In genomic region chr3:33032937-33033336, GRCh38 we compare ENCODE assay signal across 30 cellular contexts.
DNase-seq lines count a peak whose midpoint lies in the region; ATAC-seq and TF ChIP-seq lines count a peak whose summit lies in the region.
"Had no signal": no experiment of that assay in that cellular context is flagged by ENCODE, and none has a peak within 500 bp of the region (broad histone marks: within the 10 kb centered on the region; RNA-seq: fewer than 3 reads in every experiment).

No MANE protein-coding gene starts in this region.

- no peaks in the 10 kb centered on the region for H3K27me3 ChIP-seq in PC-9 (ENCODE audit: insufficient read depth, low read depth)
- H3K27me3 ChIP-seq: BE2C, brain microvascular endothelial cell, stomach, tibial nerve had no signal

- peak overlapping the region; percentile 48; the same call in 1 of the 2 replicates for H3K4me2 ChIP-seq in PC-9

- H3K9me3 ChIP-seq in PC-9 (ENCODE audit: insufficient read depth, low read depth): no peaks in the 10 kb centered on the region
- H3K9me3 ChIP-seq: BE2C, lower lobe of right lung, mucosa of descending colon, stomach, tibial nerve had no signal

- no peak overlapping the region for H3K4me3 ChIP-seq in PC-9
- H3K4me3 ChIP-seq in epithelial cell of esophagus (ENCODE audit: low read length): no peak overlapping the region
- H3K4me3 ChIP-seq: GM12878, lower lobe of right lung, mucosa of descending colon, stomach, tibial nerve had no signal

- H3K27ac Mint-ChIP-seq in activated CD8-positive, alpha-beta memory T cell treated with anti-CD3 and anti-CD28 coated beads, Interleukin-2, amount 10 ng/mL, durations not matched to agents 7 days and 5 days: no peak overlapping the region
- H3K27ac Mint-ChIP-seq: activated naive CD4-positive, alpha-beta T cell treated with anti-CD3 and anti-CD28 coated beads for 36 hours; nephron had no signal

- no peaks in the 10 kb centered on the region for H4K20me1 ChIP-seq in PC-9 (ENCODE audit: insufficient read depth)

- no TSS peak for BruUV-seq in PC-9 (replicated peaks; lab: Mats Ljungman, UMichigan)

- POLR2A ChIA-PET in PC-9 (lab: Charles Lee; ENCODE audit: unreplicated experiment): no interaction called here

- no peak overlapping the region for H3K4me3 Mint-ChIP-seq in activated CD8-positive, alpha-beta memory T cell treated with anti-CD3 and anti-CD28 coated beads, Interleukin-2, amount 10 ng/mL, durations not matched to agents 7 days and 5 days
- H3K4me3 Mint-ChIP-seq: activated naive CD4-positive, alpha-beta T cell treated with anti-CD3 and anti-CD28 coated beads for 36 hours; nephron had no signal

- intact Hi-C loops in PC-9 (cut with micrococcal nuclease; ENCODE audit: unreplicated experiment): no loop called here

- peaks cover 19% of the 10 kb centered on the region for H3K4me1 ChIP-seq in PC-9 (replicated peaks; ENCODE audit: insufficient read depth)
- H3K4me1 ChIP-seq: BE2C, stomach, tibial nerve had no signal

- DNase-seq in A172 (ENCODE audit: low spot score) (peak; percentile 19), ELR (ENCODE audit: low read depth) (peak; percentile 89), PC-9 (peak; percentile 32 to 84), epithelial cell of esophagus (ENCODE audit: low read depth) (peak; percentile 95), DMS79 (lab: John Stamatoyannopoulos, UW) (no peak), mesenteric fat pad (ENCODE audit: low spot score) (no peak)
- no peak for DNase-seq in activated CD8-positive, alpha-beta memory T cell treated with anti-CD3 and anti-CD28 coated beads, Interleukin-2, amount 10 ng/mL, durations not matched to agents 7 days and 5 days
- DNase-seq: activated naive CD4-positive, alpha-beta T cell treated with anti-CD3 and anti-CD28 coated beads for 36 hours; amniotic stem cell; BE2C; brain microvascular endothelial cell; DMS79 treated with DMSO at 0.1 percent for 48 hours; glutamatergic neuron; GOT3; kidney; lower lobe of right lung; MM.1S; mucosa of descending colon; NCI-H1417 treated with DMSO at 0.1 percent for 48 hours; NCI-H2081 treated with DMSO at 0.1 percent for 48 hours; NCI-H82; stimulated activated CD4-positive, alpha-beta T cell treated with anti-CD3 and anti-CD28 coated beads, Interleukin-1b, Interleukin-23, amount 100 ng/mL, for 48 hours; stimulated activated CD8-positive, alpha-beta memory T cell treated with anti-CD3 and anti-CD28 coated beads, Interleukin-4, amount 100 ng/mL, for 48 hours; stomach had no signal

- TF ChIP-seq CTCF in PC-9 (conservative IDR thresholded peaks at IDR 0.05): no peak
- no peak for TF ChIP-seq CTCF in epithelial cell of esophagus (IDR thresholded peaks at IDR 0.05; ENCODE audit: insufficient read depth, low read depth, low read length, missing control alignments)

- no peaks in the 10 kb centered on the region for H3K9me3 Mint-ChIP-seq in activated CD8-positive, alpha-beta memory T cell treated with anti-CD3 and anti-CD28 coated beads, Interleukin-2, amount 10 ng/mL, durations not matched to agents 7 days and 5 days (ENCODE audit: low read depth)
- H3K9me3 Mint-ChIP-seq: nephron had no signal

- H3K4me1 Mint-ChIP-seq in activated CD8-positive, alpha-beta memory T cell treated with anti-CD3 and anti-CD28 coated beads, Interleukin-2, amount 10 ng/mL, durations not matched to agents 7 days and 5 days: peaks cover 29% of the 10 kb centered on the region
- H3K4me1 Mint-ChIP-seq: nephron had no signal

- H3K36me3 Mint-ChIP-seq in activated CD8-positive, alpha-beta memory T cell treated with anti-CD3 and anti-CD28 coated beads, Interleukin-2, amount 10 ng/mL, durations not matched to agents 7 days and 5 days: peaks cover 53% of the 10 kb centered on the region

- no peaks in the 10 kb centered on the region for H3K79me2 ChIP-seq in PC-9 (ENCODE audit: low read depth)

- CTCF ChIA-PET in PC-9 (lab: Charles Lee): interaction anchor here (0.7 kb wide), 1 partner anchor 45 kb away, joined by 3 read pairs; no protein-coding TSS in a partner anchor
- CTCF ChIA-PET in activated CD8-positive, alpha-beta memory T cell treated with anti-CD3 and anti-CD28 coated beads, Interleukin-2, amount 10 ng/mL, durations not matched to agents 7 days and 5 days (lab: Charles Lee): interaction anchor here (0.6 to 8.7 kb wide), 6 partner anchors 12 to 85 kb away, joined by 3 to 96 read pairs (median 16); no protein-coding TSS in a partner anchor

- H3F3A ChIP-seq in PC-9 (ENCODE audit: insufficient read depth, low read depth): no peaks in the 10 kb centered on the region

- no peaks in the 10 kb centered on the region for H3K36me3 ChIP-seq in PC-9 (ENCODE audit: low read depth)
- H3K36me3 ChIP-seq: BE2C had no signal

- H3K27ac ChIP-seq in PC-9: peak overlapping the region; percentile 88
- H3K27ac ChIP-seq: brain microvascular endothelial cell, lower lobe of right lung, stomach, tibial nerve, VCaP had no signal

- H3K27me3 Mint-ChIP-seq in activated CD8-positive, alpha-beta memory T cell treated with anti-CD3 and anti-CD28 coated beads, Interleukin-2, amount 10 ng/mL, durations not matched to agents 7 days and 5 days: no peaks in the 10 kb centered on the region

- ATAC-seq in HG02840 (IDR thresholded peaks at IDR 0.05; ENCODE audit: low FRiP score, unreplicated experiment): no peak
- ATAC-seq in activated CD8-positive, alpha-beta memory T cell treated with anti-CD3 and anti-CD28 coated beads, Interleukin-2, amount 10 ng/mL, durations not matched to agents 7 days and 5 days: no peak
- ATAC-seq: GM12878, lower lobe of right lung, mucosa of descending colon, Right ventricle myocardium inferior had no signal

- no peak overlapping the region for H2AFZ ChIP-seq in PC-9

- no peaks in the 10 kb centered on the region for H3K9me2 ChIP-seq in PC-9 (ENCODE audit: insufficient read depth)

Comparison
In these comparisons a context has a peak if more than half of its experiments do, and no peak if none do; other contexts are left out.
1. DNase-seq: peak in A172 (single experiment), ELR (single experiment), PC-9 (2 of 2) and epithelial cell of esophagus (single experiment); none in DMS79 (single experiment), mesenteric fat pad (single experiment) and activated CD8-positive, alpha-beta memory T cell treated with anti-CD3 and anti-CD28 coated beads, Interleukin-2, amount 10 ng/mL, durations not matched to agents 7 days and 5 days (single experiment).